ENCODE assay signal across 8 cellular contexts in the genomic region with DNA sequence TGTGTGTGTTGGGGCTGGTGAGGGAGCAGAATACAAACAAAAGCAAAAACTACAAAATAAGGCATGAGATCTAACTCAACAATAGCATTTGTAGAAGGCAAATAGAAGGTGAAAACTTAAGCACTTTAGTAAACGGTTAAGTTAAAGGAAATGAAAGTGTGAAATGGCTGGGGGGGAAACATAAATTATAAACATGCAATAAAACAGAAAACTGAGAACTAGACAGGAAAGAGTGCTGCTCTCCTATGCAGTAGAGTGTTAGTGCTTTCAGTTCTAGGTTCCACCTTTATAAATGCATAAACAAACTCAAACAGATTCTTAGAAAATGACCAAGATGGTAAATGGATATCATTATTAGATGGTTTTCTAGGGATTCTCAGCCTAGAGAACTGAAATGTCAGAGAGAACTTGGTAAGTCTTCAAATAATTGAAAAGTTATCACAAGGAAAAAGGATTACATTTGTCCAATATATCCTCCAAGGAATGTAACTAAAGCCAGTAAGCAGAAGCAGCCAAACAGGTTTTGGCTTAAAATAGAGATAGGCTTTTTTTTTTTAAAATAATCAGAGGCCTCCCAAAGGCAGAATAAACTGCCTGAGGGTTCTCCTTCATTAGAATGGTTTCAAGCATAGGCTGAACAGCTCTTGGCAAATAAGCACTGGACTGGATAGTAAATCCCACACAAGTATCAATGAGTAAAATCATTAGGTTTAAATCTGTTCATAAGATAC. TPM values are rescaled to one million over a fixed set of nuclear protein-coding genes. Genes with fewer than 3 reads are reported as not detected.
DNase-seq lines count a peak whose midpoint lies in the region; ATAC-seq and TF ChIP-seq lines count a peak whose summit lies in the region.

No MANE protein-coding gene starts in this region.

- H3K27ac ChIP-seq in breast epithelium: no peak overlapping the region
- H3K27ac ChIP-seq in transverse colon: peak overlapping the region in 3 of 4 donors; percentile 7 to 29 (median 20)
- H3K27ac ChIP-seq in stomach: peak overlapping the region in 1 of 5 donors; percentile 16

- DNase-seq in MCF 10A (ENCODE audit: unreplicated experiment) (no peak), breast epithelium (ENCODE audit: low spot score in 2 of 2) (no peak), transverse colon (no peak), GM03348 (ENCODE audit: low spot score) (no peak), stomach (no peak), kidney tubule cell (ENCODE audit: low spot score) (no peak)

- 14 to 40% methylated on average over 1 of the region's 1 CpG for WGBS in transverse colon (ENCODE audit: low coverage in 1 of 2), 2 donors
- 41 to 60% (median 50%) methylated on average over 1 of the region's 1 CpG for whole genome bisulfite sequencing in stomach, 5 donors

- no peak for TF ChIP-seq CTCF in MCF 10A (IDR thresholded peaks at IDR 0.05; ENCODE audit: unreplicated experiment)
- TF ChIP-seq CTCF in breast epithelium (IDR thresholded peaks at IDR 0.05): no peak
- TF ChIP-seq CTCF in transverse colon (IDR thresholded peaks at IDR 0.05): no peak
- no peak for TF ChIP-seq CTCF in stomach (IDR thresholded peaks at IDR 0.05)

- H3K4me3 ChIP-seq in breast epithelium (no peak overlapping the region), transverse colon (no peak overlapping the region), stomach (no peak overlapping the region)

- H3K9me3 ChIP-seq in breast epithelium (peaks cover 0 to 9% of the 10 kb centered on the region in 2 donors), transverse colon (no peaks in the 10 kb centered on the region), stomach (no peaks in the 10 kb centered on the region)

- BruUV-seq in MCF 10A (replicated peaks; lab: Mats Ljungman, UMichigan): no TSS peak

- POLR2A ChIA-PET in MCF 10A (lab: Yijun Ruan, JAX): interaction anchor here (0.6 to 1.1 kb wide), 4 partner anchors 22 to 201 kb away, joined by 3 to 5 read pairs (median 3); no protein-coding TSS in a partner anchor

- H3K27me3 ChIP-seq in breast epithelium: no peaks in the 10 kb centered on the region
- H3K27me3 ChIP-seq in transverse colon: no peaks in the 10 kb centered on the region
- H3K27me3 ChIP-seq in stomach: no peaks in the 10 kb centered on the region

- H3K36me3 ChIP-seq in breast epithelium: no peaks in the 10 kb centered on the region
- peaks cover 0 to 9% (median 3%) of the 10 kb centered on the region in 4 donors for H3K36me3 ChIP-seq in transverse colon
- peaks cover 0 to 15% (median 10%) of the 10 kb centered on the region in 4 donors for H3K36me3 ChIP-seq in stomach

- TF ChIP-seq EP300 in transverse colon (IDR thresholded peaks at IDR 0.05; ENCODE audit: low read depth) (no peak), stomach (IDR thresholded peaks at IDR 0.05) (no peak)

- H3K27me3 Mint-ChIP-seq in MCF 10A (ENCODE audit: insufficient read depth, unreplicated experiment): no peaks in the 10 kb centered on the region
- H3K27me3 Mint-ChIP-seq in T-helper 1 cell treated with Interleukin-12 subunit alpha and Interleukin-12 subunit beta and Interleukin-4 antibody, amounts not matched to agents 30 μg/mL and 1 μg/mL, for 36 hours (ENCODE audit: low read depth): no peaks in the 10 kb centered on the region

- TF ChIP-seq POLR2A in breast epithelium (IDR thresholded peaks at IDR 0.05) (no peak), transverse colon (IDR thresholded peaks at IDR 0.05) (no peak), stomach (IDR thresholded peaks at IDR 0.05) (no peak)

- CTCF ChIA-PET in MCF 10A (lab: Yijun Ruan, JAX): no interaction called here

- H3K4me3 Mint-ChIP-seq in MCF 10A (ENCODE audit: unreplicated experiment): no peak overlapping the region
- H3K4me3 Mint-ChIP-seq in T-helper 1 cell treated with Interleukin-12 subunit alpha and Interleukin-12 subunit beta and Interleukin-4 antibody, amounts not matched to agents 30 μg/mL and 1 μg/mL, for 36 hours: peak overlapping the region; percentile 20

- no peaks in the 10 kb centered on the region for H3K4me1 ChIP-seq in breast epithelium
- peaks cover 7 to 71% (median 25%) of the 10 kb centered on the region in 4 donors for H3K4me1 ChIP-seq in transverse colon
- H3K4me1 ChIP-seq in stomach: peaks cover 19 to 58% (median 44%) of the 10 kb centered on the region in 4 donors

- peaks cover 39% of the 10 kb centered on the region for H3K36me3 Mint-ChIP-seq in MCF 10A (ENCODE audit: insufficient read depth, unreplicated experiment)
- peaks cover 17% of the 10 kb centered on the region for H3K36me3 Mint-ChIP-seq in T-helper 1 cell treated with Interleukin-12 subunit alpha and Interleukin-12 subunit beta and Interleukin-4 antibody, amounts not matched to agents 30 μg/mL and 1 μg/mL, for 36 hours (ENCODE audit: low read depth)

- intact Hi-C loops in MCF 10A (cut with micrococcal nuclease): no loop called here
- intact Hi-C loops in breast epithelium (cut with DNase I; ENCODE audit: low total_unique reads): no loop called here
- intact Hi-C loops in transverse colon (cut with DNase I; ENCODE audit: low total_unique reads): no loop called here
- intact Hi-C loops in stomach (cut with DNase I; ENCODE audit: low total_unique reads): no loop called here

- H3K27ac Mint-ChIP-seq in MCF 10A (ENCODE audit: low read depth, unreplicated experiment): peak overlapping the region; percentile 28
- peak overlapping the region; percentile 26 for H3K27ac Mint-ChIP-seq in T-helper 1 cell treated with Interleukin-12 subunit alpha and Interleukin-12 subunit beta and Interleukin-4 antibody, amounts not matched to agents 30 μg/mL and 1 μg/mL, for 36 hours

- H3K9me3 Mint-ChIP-seq in MCF 10A (ENCODE audit: unreplicated experiment): no peaks in the 10 kb centered on the region
- no peaks in the 10 kb centered on the region for H3K9me3 Mint-ChIP-seq in T-helper 1 cell treated with Interleukin-12 subunit alpha and Interleukin-12 subunit beta and Interleukin-4 antibody, amounts not matched to agents 30 μg/mL and 1 μg/mL, for 36 hours

- H3K4me1 Mint-ChIP-seq in MCF 10A (ENCODE audit: insufficient read depth, unreplicated experiment): peaks cover 17% of the 10 kb centered on the region
- H3K4me1 Mint-ChIP-seq in T-helper 1 cell treated with Interleukin-12 subunit alpha and Interleukin-12 subunit beta and Interleukin-4 antibody, amounts not matched to agents 30 μg/mL and 1 μg/mL, for 36 hours (ENCODE audit: low read depth): peaks cover 30% of the 10 kb centered on the region

- ATAC-seq in HG03095 (IDR thresholded peaks at IDR 0.05; ENCODE audit: unreplicated experiment): peak; percentile 41

- in situ Hi-C loops in transverse colon (cut with MboI; ENCODE audit: low pct_ligation_motif_present in 1 of 4, low pct_unique_long_range_greater_than_20kb in 1 of 4, low sequenced_read_pairs in 3 of 4): no loop called here

RNA-seq across cellular contexts. Expression of gene RBM26, which starts 23.3 kb away (rescaled TPM):
- total RNA-seq in MCF 10A (2022): 60.5 and 72.6 TPM in 2 replicates
- total RNA-seq in breast epithelium: 10 to 100 TPM; 31.7 to 70.1 (median 43.6) TPM
- 10 to 100 TPM; 13.9 to 52.7 (median 45.1) TPM for total RNA-seq in transverse colon
- 10 to 100 TPM; 14.8 to 76.9 (median 40.6) TPM for total RNA-seq in stomach
- polyA plus RNA-seq in stomach: 10 to 100 TPM in 1 of 3 donors, 1 to 10 TPM in 2; 6.1 to 21.8 (median 7.8) TPM

Comparison
In these comparisons a context has a peak if more than half of its experiments do, and no peak if none do; other contexts are left out.
1. H3K27ac ChIP-seq: peak in transverse colon (3 of 4); none in breast epithelium (0 of 2).